14 cellular contexts compared by ENCODE assay signal in the genomic region with DNA sequence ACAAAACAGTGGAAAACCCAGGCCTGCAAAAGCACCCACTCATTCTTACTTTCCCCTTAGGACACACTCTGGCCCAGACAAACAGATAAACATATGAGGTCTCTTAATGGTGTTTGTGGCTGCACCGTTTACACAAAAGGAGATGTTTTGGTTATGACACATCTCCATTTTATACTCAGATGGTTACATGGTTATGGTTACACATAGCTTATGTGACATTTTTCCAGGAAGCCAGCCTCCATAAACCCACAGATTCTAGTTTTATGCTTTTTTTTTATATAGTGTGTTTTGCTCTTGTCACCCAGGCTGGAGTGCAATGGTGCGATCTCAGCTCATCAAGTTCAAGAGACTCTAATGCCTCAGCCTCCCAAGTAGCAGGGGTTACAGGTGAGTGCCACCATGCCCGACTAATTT. TPM values are rescaled to one million over a fixed set of nuclear protein-coding genes. Genes with fewer than 3 reads are reported as not detected.
DNase-seq lines count a peak whose midpoint lies in the region; ATAC-seq and TF ChIP-seq lines count a peak whose summit lies in the region.
"Had no signal": no experiment of that assay in that cellular context is flagged by ENCODE, and none has a peak within 500 bp of the region (broad histone marks: within the 10 kb centered on the region; RNA-seq: fewer than 3 reads in every experiment).

No MANE protein-coding gene starts in this region.

- no peak overlapping the region for H3K27ac ChIP-seq in ovary
- H3K27ac ChIP-seq: suprapubic skin, VCaP had no signal

- TF ChIP-seq POLR2A in ovary (IDR thresholded peaks at IDR 0.05), result no peak

- 66 to 79% (median 71%) methylated on average over 3 of the region's 3 CpGs for WGBS in ovary, 3 donors

- H3K4me3 ChIP-seq in foreskin fibroblast (ENCODE audit: low read depth in 1 of 2, low read length in 2 of 2), result no peak overlapping the region
- no peak overlapping the region for H3K4me3 ChIP-seq in ovary
- H3K4me3 ChIP-seq: suprapubic skin had no signal

- no peaks in the 10 kb centered on the region for H3K4me1 ChIP-seq in ovary (ENCODE audit: insufficient read depth)
- H3K4me1 ChIP-seq: Caco-2, suprapubic skin had no signal

- CTCF ChIA-PET in HEK293T (lab: Yijun Ruan, JAX), result no interaction called here

- TF ChIP-seq EP300 in ovary (IDR thresholded peaks at IDR 0.05), result no peak

- H3K4me1 Mint-ChIP-seq in activated T-cell treated with anti-CD3 and anti-CD28 coated beads, Interleukin-2, amount 50 U/mL, for 4 hours (ENCODE audit: low read depth), result peaks cover 46% of the 10 kb centered on the region
- H3K4me1 Mint-ChIP-seq: mesothelial cell of epicardium had no signal

- intact Hi-C loops in ovary (cut with DNase I), result no loop called here

- TF ChIP-seq CTCF in foreskin fibroblast (IDR thresholded peaks at IDR 0.05; ENCODE audit: low read depth, low read length) (no peak), ovary (IDR thresholded peaks at IDR 0.05) (no peak)

- H3K4me3 Mint-ChIP-seq in activated T-cell treated with anti-CD3 and anti-CD28 coated beads, Interleukin-2, amount 50 U/mL, for 4 hours, result no peak overlapping the region
- H3K4me3 Mint-ChIP-seq: mesothelial cell of epicardium had no signal

- POLR2A ChIA-PET in HEK293T (lab: Yijun Ruan, JAX), result no interaction called here

- H3K9me3 ChIP-seq in ovary, result no peaks in the 10 kb centered on the region
- H3K9me3 ChIP-seq: Caco-2, suprapubic skin had no signal

- ATAC-seq in activated T-cell treated with anti-CD3 and anti-CD28 coated beads, Interleukin-2, amount 50 U/mL, for 4 hours, result peak; percentile 78 to 80
- ATAC-seq in GM21723 (IDR thresholded peaks at IDR 0.05; ENCODE audit: unreplicated experiment), result no peak

- H3K9me3 Mint-ChIP-seq in activated T-cell treated with anti-CD3 and anti-CD28 coated beads, Interleukin-2, amount 50 U/mL, for 4 hours, result no peaks in the 10 kb centered on the region

- no peaks in the 10 kb centered on the region for H3K27me3 Mint-ChIP-seq in activated T-cell treated with anti-CD3 and anti-CD28 coated beads, Interleukin-2, amount 50 U/mL, for 4 hours (ENCODE audit: low read depth)

- H3K36me3 ChIP-seq in ovary, result no peaks in the 10 kb centered on the region
- H3K36me3 ChIP-seq: suprapubic skin had no signal

- H3K27me3 ChIP-seq in ovary, result no peaks in the 10 kb centered on the region
- H3K27me3 ChIP-seq: suprapubic skin had no signal

- no peaks in the 10 kb centered on the region for H3K36me3 Mint-ChIP-seq in activated T-cell treated with anti-CD3 and anti-CD28 coated beads, Interleukin-2, amount 50 U/mL, for 4 hours (ENCODE audit: insufficient read depth)

- DNase-seq in A172 (ENCODE audit: low spot score), result peak; percentile 41
- peak; percentile 48 for DNase-seq in GM04504 (ENCODE audit: low read depth)
- DNase-seq in activated T-cell treated with anti-CD3 and anti-CD28 coated beads, Interleukin-2, amount 50 U/mL, for 4 hours, result no peak
- DNase-seq in foreskin fibroblast, result peak; percentile 22 to 26
- no peak for DNase-seq in ovary
- DNase-seq in HEK293T (ENCODE audit: extremely low spot score), result no peak
- no peak for DNase-seq in mesenteric fat pad (ENCODE audit: low spot score)
- DNase-seq: Caco-2, caudate nucleus, NCI-H1417 had no signal

TF ChIP-seq in HEK293T, 16 proteins besides CTCF, POLR2A, EP300 and RAD21:
- TF ChIP-seq ZNF384 (IDR thresholded peaks at IDR 0.05) (no peak), FOXM1 (IDR thresholded peaks at IDR 0.05; ENCODE audit: borderline replicate concordance) (no peak), ELF4 (IDR thresholded peaks at IDR 0.05) (no peak), SP1 (IDR thresholded peaks at IDR 0.05) (no peak), HDGF (IDR thresholded peaks at IDR 0.05; ENCODE audit: borderline replicate concordance) (no peak), CTBP1 (IDR thresholded peaks at IDR 0.05; ENCODE audit: borderline replicate concordance) (no peak), LEF1 (IDR thresholded peaks at IDR 0.05; ENCODE audit: borderline replicate concordance) (no peak), NFRKB (IDR thresholded peaks at IDR 0.05) (no peak), L3MBTL2 (conservative IDR thresholded peaks at IDR 0.05) (no peak), FOXA1 (IDR thresholded peaks at IDR 0.05) (no peak), BHLHE40 (IDR thresholded peaks at IDR 0.05; ENCODE audit: borderline replicate concordance) (no peak), ARNT (IDR thresholded peaks at IDR 0.05) (no peak), FOXK2 (IDR thresholded peaks at IDR 0.05) (no peak), SUZ12 (IDR thresholded peaks at IDR 0.05) (no peak), TARDBP (IDR thresholded peaks at IDR 0.05) (no peak)
- TF ChIP-seq, protein P1, sequence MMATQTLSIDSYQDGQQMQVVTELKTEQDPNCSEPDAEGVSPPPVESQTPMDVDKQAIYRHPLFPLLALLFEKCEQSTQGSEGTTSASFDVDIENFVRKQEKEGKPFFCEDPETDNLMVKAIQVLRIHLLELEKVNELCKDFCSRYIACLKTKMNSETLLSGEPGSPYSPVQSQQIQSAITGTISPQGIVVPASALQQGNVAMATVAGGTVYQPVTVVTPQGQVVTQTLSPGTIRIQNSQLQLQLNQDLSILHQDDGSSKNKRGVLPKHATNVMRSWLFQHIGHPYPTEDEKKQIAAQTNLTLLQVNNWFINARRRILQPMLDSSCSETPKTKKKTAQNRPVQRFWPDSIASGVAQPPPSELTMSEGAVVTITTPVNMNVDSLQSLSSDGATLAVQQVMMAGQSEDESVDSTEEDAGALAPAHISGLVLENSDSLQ (IDR thresholded peaks at IDR 0.05), result no peak
TF ChIP-seq in HEK293T: peak in this region for 0.

RNA-seq across cellular contexts. Expression of gene KLRD1, which starts 3.5 kb away (rescaled TPM):
- total RNA-seq in A172 (2014; rRNA removed; shearing (Covaris generic)), result not detected in 2 replicates
- total RNA-seq in activated T-cell treated with anti-CD3 and anti-CD28 coated beads, Interleukin-2, amount 50 U/mL, for 4 hours, result 10 to 100 TPM in 1 of 3 donors, 1 to 10 TPM in 2; 6.9 to 17.7 (median 7.2) TPM
- total RNA-seq in ovary, result 1 to 10 TPM in 4 of 7 donors, under 1 TPM in 3; 0.33 to 1.8 (median 1.2) TPM
- polyA plus RNA-seq in ovary, result 1 to 10 TPM in 1 of 2 donors, under 1 TPM in 1; 0.12 to 3.8 TPM
- 3.3 TPM for total RNA-seq in mesenteric fat pad

Comparison
In these comparisons a context has a peak if more than half of its experiments do, and no peak if none do; other contexts are left out.
1. DNase-seq: peak in A172 (single experiment), GM04504 (single experiment) and foreskin fibroblast (2 of 2); none in activated T-cell treated with anti-CD3 and anti-CD28 coated beads, Interleukin-2, amount 50 U/mL, for 4 hours (single experiment), ovary (0 of 5), HEK293T (single experiment) and mesenteric fat pad (single experiment).